In genomic region chr3:51779137-51779536, GRCh38 we compare ENCODE assay signal across 2 cellular contexts.
TF ChIP-seq lines count a peak whose summit lies in the region.

IQCF6 (minus strand) TSS chr3:51779237; CDS start chr3:51779224, 13 bp downstream.

TF ChIP-seq in GM23338, 12 proteins besides CTCF, POLR2A, EP300 and RAD21:
- TF ChIP-seq REST (IDR thresholded peaks at IDR 0.05; ENCODE audit: unreplicated experiment) = no peak
- TF ChIP-seq ETS1 (IDR thresholded peaks at IDR 0.05) = no peak
- TF ChIP-seq POLR2AphosphoS5 (IDR thresholded peaks at IDR 0.05; ENCODE audit: low read depth) = no peak
- no peak for TF ChIP-seq NANOG (IDR thresholded peaks at IDR 0.05; ENCODE audit: borderline replicate concordance)
- no peak for TF ChIP-seq CREB1 (CRISPR knock-in tag; IDR thresholded peaks at IDR 0.05; ENCODE audit: low read depth)
- no peak for TF ChIP-seq JUNB (IDR thresholded peaks at IDR 0.05; ENCODE audit: unreplicated experiment)
- TF ChIP-seq EZH2phosphoT487 (IDR thresholded peaks at IDR 0.05; ENCODE audit: unreplicated experiment) = no peak
- no peak for TF ChIP-seq ZNF462 (CRISPR knock-in tag; IDR thresholded peaks at IDR 0.05)
- TF ChIP-seq ZNF331 (CRISPR knock-in tag; IDR thresholded peaks at IDR 0.05; ENCODE audit: low read depth) = no peak
- no peak for TF ChIP-seq ZNF114 (CRISPR knock-in tag; IDR thresholded peaks at IDR 0.05)
- no peak for TF ChIP-seq EZH2 (IDR thresholded peaks at IDR 0.05; ENCODE audit: low read depth, unreplicated experiment)
- TF ChIP-seq STAT1 (IDR thresholded peaks at IDR 0.05; ENCODE audit: unreplicated experiment) = no peak

TF ChIP-seq in H1, 55 proteins besides CTCF, POLR2A, EP300 and RAD21:
- TF ChIP-seq TAF1 (IDR thresholded peaks at IDR 0.05; ENCODE audit: low read depth, low read length) = no peak
- TF ChIP-seq CREB1 (IDR thresholded peaks at IDR 0.05) = no peak
- TF ChIP-seq SIRT6 (IDR thresholded peaks at IDR 0.05; ENCODE audit: low read length) = no peak
- TF ChIP-seq ATF3 (IDR thresholded peaks at IDR 0.05; ENCODE audit: insufficient read depth, low read depth, low read length) = no peak
- no peak for TF ChIP-seq CTBP2 (IDR thresholded peaks at IDR 0.05; ENCODE audit: borderline replicate concordance, insufficient read depth, insufficient read length, low read length)
- no peak for TF ChIP-seq KDM5A (IDR thresholded peaks at IDR 0.05; ENCODE audit: low read length)
- TF ChIP-seq RFX5 (IDR thresholded peaks at IDR 0.05; ENCODE audit: borderline replicate concordance, low read depth, low read length) = no peak
- TF ChIP-seq BCL11A (IDR thresholded peaks at IDR 0.05; ENCODE audit: low read depth in 2 of 2, low read length in 2 of 2) = no peak
- TF ChIP-seq SIN3A (conservative IDR thresholded peaks at IDR 0.05 in 1 of 2, IDR thresholded peaks at IDR 0.05 in 1 of 2; ENCODE audit: low read depth in 1 of 2, low read length in 2 of 2) = no peak
- no peak for TF ChIP-seq NRF1 (IDR thresholded peaks at IDR 0.05; ENCODE audit: low read depth, low read length)
- no peak for TF ChIP-seq TEAD4 (IDR thresholded peaks at IDR 0.05; ENCODE audit: low read depth, low read length)
